Comparison of ENCODE assay signal across 16 cellular contexts in the genomic region with DNA sequence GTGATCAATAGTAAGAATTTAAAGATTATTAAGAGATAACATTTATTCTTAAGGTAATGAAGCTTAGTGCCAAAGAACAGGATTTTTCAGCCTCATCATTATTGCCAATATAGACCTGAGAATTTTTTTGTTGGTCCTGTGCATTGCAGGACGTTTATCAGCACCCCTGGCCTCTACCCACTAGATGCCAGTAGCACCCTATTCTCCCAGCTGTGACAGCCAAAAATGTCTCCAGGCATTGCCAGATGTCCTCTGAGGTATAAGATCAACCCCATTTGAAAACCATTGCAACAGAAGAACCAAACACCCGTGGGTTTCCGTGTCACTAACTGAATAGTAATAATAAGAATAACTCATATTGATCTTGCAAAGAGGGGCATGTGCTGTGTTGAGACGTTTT.
DNase-seq lines count a peak whose midpoint lies in the region; ATAC-seq and TF ChIP-seq lines count a peak whose summit lies in the region.
"Had no signal": no experiment of that assay in that cellular context is flagged by ENCODE, and none has a peak within 500 bp of the region (broad histone marks: within the 10 kb centered on the region; RNA-seq: fewer than 3 reads in every experiment).

No MANE protein-coding gene starts in this region.

- no peak overlapping the region for H3K4ac ChIP-seq in mesendoderm (ENCODE audit: low read depth, low read length)

- no peaks in the 10 kb centered on the region for H3K79me2 ChIP-seq in mesendoderm (ENCODE audit: control insufficient read depth, insufficient read depth, low read length)

- no peaks in the 10 kb centered on the region for H3K9me3 ChIP-seq in left lung
- H3K9me3 ChIP-seq: Caco-2 had no signal

- no CpG with 5 or more reads among the region's 4 CpGs for WGBS in mesendoderm (ENCODE audit: extremely low coverage, insufficient coverage, low lambda C conversion rate)

- no peak overlapping the region for H4K8ac ChIP-seq in mesendoderm (ENCODE audit: low read depth, low read length)

- in situ Hi-C loops in SK-MEL-5 (cut with HindIII; ENCODE audit: low pct_unique_long_range_greater_than_20kb, low sequenced_read_pairs): no loop called here

- no peak overlapping the region for H3K23ac ChIP-seq in mesendoderm (ENCODE audit: low read length)

- no peak overlapping the region for H2AK5ac ChIP-seq in mesendoderm (ENCODE audit: low read length)

- H3K27me3 ChIP-seq in mesendoderm (ENCODE audit: insufficient read depth, low read length, poor library complexity) (no peaks in the 10 kb centered on the region), H7 (ENCODE audit: control insufficient read depth, insufficient read depth, low read length) (no peaks in the 10 kb centered on the region), left lung (no peaks in the 10 kb centered on the region)

- H4K5ac ChIP-seq in mesendoderm (ENCODE audit: low read length): no peak overlapping the region

- H3K4me2 ChIP-seq in mesendoderm (ENCODE audit: low read length): no peak overlapping the region

- H3K9ac ChIP-seq in mesendoderm (ENCODE audit: low read length): no peak overlapping the region

- intact Hi-C loops in left lung (cut with DNase I): no loop called here

- H2BK15ac ChIP-seq in mesendoderm (replicated peaks; ENCODE audit: low read depth): no peak overlapping the region

- H3K18ac ChIP-seq in mesendoderm (ENCODE audit: low read length): no peak overlapping the region

- TF ChIP-seq CTCF in left lung (IDR thresholded peaks at IDR 0.05): no peak

- H2BK120ac ChIP-seq in mesendoderm (ENCODE audit: low read depth, low read length): no peak overlapping the region

- H3K79me1 ChIP-seq in mesendoderm (ENCODE audit: low read length): no peaks in the 10 kb centered on the region

- H2BK5ac ChIP-seq in mesendoderm (ENCODE audit: low read length): no peak overlapping the region

- DNase-seq in NCI-H2107 treated with DMSO at 0.1 percent for 48 hours (lab: John Stamatoyannopoulos, UW; ENCODE audit: unreplicated experiment) (peak; percentile 49), NCI-H2107 (lab: John Stamatoyannopoulos, UW) (no peak), NCI-H146 treated with DMSO at 0.1 percent for 48 hours (lab: John Stamatoyannopoulos, UW; ENCODE audit: unreplicated experiment) (peak; percentile 36), SK-MEL-5 (ENCODE audit: low read depth, low spot score) (peak; percentile 34), mesendoderm (peak; percentile 61), H7 (no peak), NCI-H446 treated with DMSO at 0.1 percent for 48 hours (lab: John Stamatoyannopoulos, UW) (no peak), left lung (no peak)
- DNase-seq: activated naive CD4-positive, alpha-beta T cell; Caco-2; effector CD4-positive, alpha-beta T cell; NCI-H1048; stimulated activated CD4-positive, alpha-beta T cell treated with anti-CD3 and anti-CD28 coated beads, Interleukin-4, amount 100 ng/mL, for 4 hours; T-cell; trophoblast cell had no signal

- no peak for ATAC-seq in left lung
- ATAC-seq: HepG2, T-cell had no signal

- no peak overlapping the region for H3K56ac ChIP-seq in mesendoderm (ENCODE audit: low read length)

- H3K27ac ChIP-seq in mesendoderm (ENCODE audit: low read depth, low read length): no peak overlapping the region
- no peak overlapping the region for H3K27ac ChIP-seq in left lung

- no peaks in the 10 kb centered on the region for H3K36me3 ChIP-seq in mesendoderm (ENCODE audit: control insufficient read depth, insufficient read depth, low read length)
- H3K36me3 ChIP-seq in H7 (replicated peaks; ENCODE audit: control insufficient read depth, insufficient read depth, low read length): no peaks in the 10 kb centered on the region
- no peaks in the 10 kb centered on the region for H3K36me3 ChIP-seq in left lung

- no peak overlapping the region for H3K4me3 ChIP-seq in mesendoderm (ENCODE audit: low read length)
- H3K4me3 ChIP-seq in H7 (ENCODE audit: insufficient read depth, low read depth, low read length): no peak overlapping the region
- H3K4me3 ChIP-seq in left lung: no peak overlapping the region

- H3K4me1 ChIP-seq in mesendoderm (ENCODE audit: control insufficient read depth, low read depth, low read length) (no peaks in the 10 kb centered on the region), left lung (no peaks in the 10 kb centered on the region)
- H3K4me1 ChIP-seq: Caco-2 had no signal

Comparison
In these comparisons a context has a peak if more than half of its experiments do, and no peak if none do; other contexts are left out.
1. DNase-seq: peak in NCI-H2107 treated with DMSO at 0.1 percent for 48 hours (single experiment), NCI-H146 treated with DMSO at 0.1 percent for 48 hours (single experiment), SK-MEL-5 (single experiment) and mesendoderm (single experiment); none in NCI-H2107 (single experiment), H7 (single experiment), NCI-H446 treated with DMSO at 0.1 percent for 48 hours (single experiment) and left lung (0 of 2).